Comparison of ENCODE assay signal across 22 cellular contexts in the genomic region with DNA sequence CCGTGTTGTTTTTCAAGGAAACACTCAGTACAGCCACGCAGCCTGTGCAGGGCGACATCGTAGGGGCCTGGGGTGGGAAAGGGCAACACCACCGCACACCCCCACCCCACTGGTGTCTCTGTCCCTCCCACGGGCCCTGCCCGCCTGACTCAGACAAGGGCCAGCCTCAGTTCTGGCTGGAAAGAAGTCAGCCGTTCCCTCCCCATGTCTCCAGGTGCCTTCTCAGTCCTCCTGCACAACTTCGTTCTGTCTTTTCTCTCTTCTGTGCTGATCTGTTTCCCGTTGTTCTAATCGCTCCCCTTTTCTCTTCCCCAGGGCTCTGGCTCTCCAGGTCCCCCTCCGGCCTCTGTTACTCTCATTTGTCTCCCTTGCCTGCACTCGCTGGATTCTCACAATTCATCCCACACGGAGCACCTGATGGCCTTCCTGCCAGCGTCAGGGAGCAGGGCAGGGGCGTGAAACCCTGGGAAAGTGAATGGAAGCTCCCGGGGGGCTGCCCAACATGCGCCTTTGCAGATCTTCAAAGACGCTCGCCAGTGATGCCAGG.
DNase-seq lines count a peak whose midpoint lies in the region; ATAC-seq, FAIRE-seq and TF ChIP-seq lines count a peak whose summit lies in the region.
"Had no signal": no experiment of that assay in that cellular context is flagged by ENCODE, and none has a peak within 500 bp of the region (broad histone marks: within the 10 kb centered on the region; RNA-seq: fewer than 3 reads in every experiment).

No MANE protein-coding gene starts in this region.

- POLR2A ChIA-PET in activated CD4-positive, alpha-beta memory T cell treated with anti-CD3 and anti-CD28 coated beads, Interleukin-2, amount 10 ng/mL, durations not matched to agents 7 days and 5 days (lab: Charles Lee): no interaction called here
- POLR2A ChIA-PET in activated CD4-positive, alpha-beta memory T cell treated with anti-CD3 and anti-CD28 coated beads for 36 hours (lab: Charles Lee): no interaction called here
- POLR2A ChIA-PET in K562 (lab: Yijun Ruan, JAX): no interaction called here

- H3K4me1 ChIP-seq in K562 (replicated peaks in 1 of 2; ENCODE audit: control insufficient read depth in 2 of 2, insufficient read depth in 2 of 2, low read length in 2 of 2): peaks cover 7 to 25% of the 10 kb centered on the region in 2 experiments; a peak in 3 of 5 replicates
- H3K4me1 ChIP-seq: lower lobe of right lung, thyroid gland had no signal

- H3K4me1 Mint-ChIP-seq in activated CD4-positive, alpha-beta memory T cell treated with anti-CD3 and anti-CD28 coated beads, Interleukin-2, amount 10 ng/mL, durations not matched to agents 7 days and 5 days: peaks cover 11% of the 10 kb centered on the region
- peaks cover 4% of the 10 kb centered on the region for H3K4me1 Mint-ChIP-seq in activated CD4-positive, alpha-beta memory T cell treated with anti-CD3 and anti-CD28 coated beads for 36 hours (ENCODE audit: low read depth)
- H3K4me1 Mint-ChIP-seq in nephron: peaks cover 30% of the 10 kb centered on the region
- H3K4me1 Mint-ChIP-seq in type B pancreatic cell (ENCODE audit: unreplicated experiment): peaks cover 10% of the 10 kb centered on the region

- H3K4me3 Mint-ChIP-seq in activated CD4-positive, alpha-beta memory T cell treated with anti-CD3 and anti-CD28 coated beads, Interleukin-2, amount 10 ng/mL, durations not matched to agents 7 days and 5 days: no peak overlapping the region
- H3K4me3 Mint-ChIP-seq in activated CD4-positive, alpha-beta memory T cell treated with anti-CD3 and anti-CD28 coated beads for 36 hours: no peak overlapping the region
- H3K4me3 Mint-ChIP-seq in nephron (no peak overlapping the region), type B pancreatic cell (no peak overlapping the region)
- H3K4me3 Mint-ChIP-seq: activated T-cell treated with anti-CD3 and anti-CD28 coated beads, Interleukin-2, amount 50 U/mL, for 72 hours had no signal

- no peak for TF ChIP-seq RAD21 in K562 (CRISPR knock-in tag; conservative IDR thresholded peaks at IDR 0.05 in 1 of 2, IDR thresholded peaks at IDR 0.05 in 1 of 2)

- DNase-seq in activated CD4-positive, alpha-beta memory T cell treated with anti-CD3 and anti-CD28 coated beads, Interleukin-2, amount 10 ng/mL, durations not matched to agents 7 days and 5 days: peak; percentile 9
- DNase-seq in activated CD4-positive, alpha-beta memory T cell treated with anti-CD3 and anti-CD28 coated beads for 36 hours: no peak
- DNase-seq in K562 (ENCODE audit: extremely low read depth in 1 of 4, low spot score in 3 of 4): no peak
- peak; percentile 42 for DNase-seq in type B pancreatic cell (ENCODE audit: extremely low spot score, unreplicated experiment)
- no peak for DNase-seq in NCI-H1930 (lab: John Stamatoyannopoulos, UW)
- DNase-seq: activated CD4-positive, alpha-beta T cell treated with anti-CD3 and anti-CD28 coated beads, Interleukin-2, amount 50 U/mL, for 48 hours; activated naive CD4-positive, alpha-beta T cell treated with anti-CD3 and anti-CD28 coated beads, Interleukin-2, amount 50 U/mL, for 16 hours; activated T-cell treated with anti-CD3 and anti-CD28 coated beads, Interleukin-2, amount 50 U/mL, for 72 hours; amygdala; GDM1; lower lobe of right lung; NCI-H1105 treated with DMSO at 0.1 percent for 48 hours; NCI-H2081; occipital lobe; stimulated activated naive CD4-positive, alpha-beta T cell treated with Interleukin-2 at 50 U/mL for 16 hours; thyroid gland had no signal

- WGBS in K562 (ENCODE audit: insufficient coverage, low coverage, missing lambda C conversion rate): 46% methylated on average over 18 of the region's 20 CpGs

- H4K20me1 ChIP-seq in K562 (replicated peaks; ENCODE audit: control insufficient read depth, insufficient read depth, low read length): no peaks in the 10 kb centered on the region

- H3K36me3 Mint-ChIP-seq in activated CD4-positive, alpha-beta memory T cell treated with anti-CD3 and anti-CD28 coated beads, Interleukin-2, amount 10 ng/mL, durations not matched to agents 7 days and 5 days (ENCODE audit: low read depth): no peaks in the 10 kb centered on the region
- H3K36me3 Mint-ChIP-seq in activated CD4-positive, alpha-beta memory T cell treated with anti-CD3 and anti-CD28 coated beads for 36 hours: no peaks in the 10 kb centered on the region
- no peaks in the 10 kb centered on the region for H3K36me3 Mint-ChIP-seq in nephron (ENCODE audit: low read depth)
- H3K36me3 Mint-ChIP-seq in type B pancreatic cell: no peaks in the 10 kb centered on the region

- H3K9ac ChIP-seq in K562 (ENCODE audit: insufficient read depth in 1 of 2, low read depth in 2 of 2, low read length in 2 of 2): no peak overlapping the region

- H3K4me2 ChIP-seq in K562 (ENCODE audit: insufficient read depth, low read length): no peak overlapping the region

- no peak for TF ChIP-seq POLR2A in K562 (conservative IDR thresholded peaks at IDR 0.05)

- peaks cover 20% of the 10 kb centered on the region; the same call in 2 of the 3 replicates for H3K36me3 ChIP-seq in K562 (ENCODE audit: control insufficient read depth, insufficient read depth, low read length)
- H3K36me3 ChIP-seq: lower lobe of right lung, thyroid gland had no signal

- TF ChIP-seq CTCF in K562 (IDR thresholded peaks at IDR 0.05 in 2 of 3, conservative IDR thresholded peaks at IDR 0.05 in 1 of 3; ENCODE audit: insufficient read depth in 2 of 3, low read depth in 1 of 3, low read length in 3 of 3) (no peak), nephron (IDR thresholded peaks at IDR 0.05; ENCODE audit: unreplicated experiment in 3 of 3) (no peak), type B pancreatic cell (conservative IDR thresholded peaks at IDR 0.05) (no peak)

- FAIRE-seq in K562 (lab: Jason Lieb, UNC): no peak
- FAIRE-seq: bronchial epithelial cell, keratinocyte had no signal

- H3K79me2 ChIP-seq in K562 (ENCODE audit: control insufficient read depth, insufficient read depth, low read length): peaks cover 4% of the 10 kb centered on the region

- in situ Hi-C loops in K562 (cut with MboI): no loop called here

- H2AFZ ChIP-seq in K562 (ENCODE audit: low read depth, low read length): no peak overlapping the region

- H3K27ac ChIP-seq in K562 (ENCODE audit: extremely low read depth, low read depth, low read length): no peak overlapping the region
- H3K27ac ChIP-seq: lower lobe of right lung, thyroid gland, VCaP had no signal

- CTCF ChIA-PET in activated CD4-positive, alpha-beta memory T cell treated with anti-CD3 and anti-CD28 coated beads, Interleukin-2, amount 10 ng/mL, durations not matched to agents 7 days and 5 days (lab: Charles Lee): no interaction called here
- CTCF ChIA-PET in activated CD4-positive, alpha-beta memory T cell treated with anti-CD3 and anti-CD28 coated beads for 36 hours (lab: Charles Lee): interaction anchor here (1.4 kb wide), 1 partner anchor 44 kb away, joined by 4 read pairs; no protein-coding TSS in a partner anchor
- CTCF ChIA-PET in K562 (lab: Yijun Ruan, JAX; ENCODE audit: low intra/inter-chr PET ratio): no interaction called here

- no peak for TF ChIP-seq EP300 in K562 (IDR thresholded peaks at IDR 0.05; ENCODE audit: low read length)

- no peak; the same call in 2 of the 3 replicates for ATAC-seq in K562
- no peak for ATAC-seq in HG02885 (IDR thresholded peaks at IDR 0.05; ENCODE audit: poor library complexity, unreplicated experiment)
- ATAC-seq in HG03196 (IDR thresholded peaks at IDR 0.05; ENCODE audit: unreplicated experiment): no peak
- ATAC-seq: activated T-cell treated with anti-CD3 and anti-CD28 coated beads, Interleukin-2, amount 50 U/mL, for 72 hours; lower lobe of right lung had no signal

- H3K9me3 Mint-ChIP-seq in activated CD4-positive, alpha-beta memory T cell treated with anti-CD3 and anti-CD28 coated beads, Interleukin-2, amount 10 ng/mL, durations not matched to agents 7 days and 5 days: no peaks in the 10 kb centered on the region
- H3K9me3 Mint-ChIP-seq in activated CD4-positive, alpha-beta memory T cell treated with anti-CD3 and anti-CD28 coated beads for 36 hours: no peaks in the 10 kb centered on the region
- H3K9me3 Mint-ChIP-seq in nephron (no peaks in the 10 kb centered on the region), type B pancreatic cell (no peaks in the 10 kb centered on the region)
- H3K9me3 Mint-ChIP-seq: activated T-cell treated with anti-CD3 and anti-CD28 coated beads, Interleukin-2, amount 50 U/mL, for 72 hours had no signal

- H3K4me3 ChIP-seq in K562: no peak overlapping the region
- H3K4me3 ChIP-seq: lower lobe of right lung, thyroid gland had no signal

- intact Hi-C loops in activated CD4-positive, alpha-beta memory T cell treated with anti-CD3 and anti-CD28 coated beads for 36 hours (cut with micrococcal nuclease): no loop called here
- intact Hi-C loops in K562 (cut with micrococcal nuclease): no loop called here

- H3K27me3 Mint-ChIP-seq in activated CD4-positive, alpha-beta memory T cell treated with anti-CD3 and anti-CD28 coated beads, Interleukin-2, amount 10 ng/mL, durations not matched to agents 7 days and 5 days: peaks cover 4% of the 10 kb centered on the region
- H3K27me3 Mint-ChIP-seq in activated CD4-positive, alpha-beta memory T cell treated with anti-CD3 and anti-CD28 coated beads for 36 hours: no peaks in the 10 kb centered on the region
- H3K27me3 Mint-ChIP-seq in nephron (ENCODE audit: low read depth) (peaks cover 15% of the 10 kb centered on the region), type B pancreatic cell (peaks cover 20% of the 10 kb centered on the region)

- no peaks in the 10 kb centered on the region for H3K9me1 ChIP-seq in K562 (ENCODE audit: control insufficient read depth, insufficient read depth, low read length)

- BruUV-seq in K562 (replicated peaks; lab: Mats Ljungman, UMichigan): no TSS peak

- H3K27ac Mint-ChIP-seq in activated CD4-positive, alpha-beta memory T cell treated with anti-CD3 and anti-CD28 coated beads, Interleukin-2, amount 10 ng/mL, durations not matched to agents 7 days and 5 days: no peak overlapping the region
- H3K27ac Mint-ChIP-seq in activated CD4-positive, alpha-beta memory T cell treated with anti-CD3 and anti-CD28 coated beads for 36 hours: no peak overlapping the region
- peak overlapping the region; percentile 16 to 35 (median 30) for H3K27ac Mint-ChIP-seq in nephron
- H3K27ac Mint-ChIP-seq in type B pancreatic cell: no peak overlapping the region
- H3K27ac Mint-ChIP-seq: activated T-cell treated with anti-CD3 and anti-CD28 coated beads, Interleukin-2, amount 50 U/mL, for 72 hours had no signal

- peaks cover 2 to 22% of the 10 kb centered on the region in 2 experiments; a peak in 2 of 5 replicates for H3K27me3 ChIP-seq in K562 (ENCODE audit: control insufficient read depth in 2 of 2, insufficient read depth in 2 of 2, low read length in 2 of 2)
- H3K27me3 ChIP-seq: thyroid gland had no signal

- H3K9me3 ChIP-seq in K562 (replicated peaks; ENCODE audit: control insufficient read depth, insufficient read depth, low read depth, low read length): no peaks in the 10 kb centered on the region
- H3K9me3 ChIP-seq: lower lobe of right lung, thyroid gland had no signal

TF ChIP-seq in K562, 482 proteins besides CTCF, POLR2A, EP300 and RAD21 (continues in another document):
- TF ChIP-seq ZNF644 (tag; IDR thresholded peaks at IDR 0.05; ENCODE audit: low read depth): no peak

Comparison
In these comparisons a context has a peak if more than half of its experiments do, and no peak if none do; other contexts are left out.
1. DNase-seq: peak in activated CD4-positive, alpha-beta memory T cell treated with anti-CD3 and anti-CD28 coated beads, Interleukin-2, amount 10 ng/mL, durations not matched to agents 7 days and 5 days (single experiment) and type B pancreatic cell (single experiment); none in activated CD4-positive, alpha-beta memory T cell treated with anti-CD3 and anti-CD28 coated beads for 36 hours (single experiment), K562 (0 of 4) and NCI-H1930 (0 of 2).
2. H3K27ac Mint-ChIP-seq: peak in nephron (3 of 3); none in activated CD4-positive, alpha-beta memory T cell treated with anti-CD3 and anti-CD28 coated beads, Interleukin-2, amount 10 ng/mL, durations not matched to agents 7 days and 5 days (single experiment), activated CD4-positive, alpha-beta memory T cell treated with anti-CD3 and anti-CD28 coated beads for 36 hours (single experiment) and type B pancreatic cell (single experiment).